In the genomic region with DNA sequence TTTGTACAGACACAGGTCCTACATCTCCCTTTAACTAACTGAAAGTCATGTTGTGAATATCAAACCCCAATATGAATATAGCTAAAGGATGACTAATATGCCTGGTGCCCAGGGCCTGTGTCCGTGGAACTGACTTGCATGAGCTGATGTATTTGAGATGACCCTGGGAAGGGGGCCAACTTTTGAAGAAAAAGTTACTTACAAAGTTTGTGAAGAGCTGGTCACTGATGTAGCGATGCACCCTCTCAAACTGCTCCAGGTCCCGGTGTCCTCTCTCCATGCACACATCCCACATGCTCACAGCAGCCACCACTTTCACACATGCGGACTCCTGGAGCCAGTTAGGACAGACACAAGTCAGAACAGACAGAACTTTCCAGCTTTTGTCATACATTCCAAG, we compare ENCODE assay signal across 25 cellular contexts.
DNase-seq lines count a peak whose midpoint lies in the region; TF ChIP-seq lines count a peak whose summit lies in the region.
"Had no signal": no experiment of that assay in that cellular context is flagged by ENCODE, and none has a peak within 500 bp of the region (broad histone marks: within the 10 kb centered on the region; RNA-seq: fewer than 3 reads in every experiment).

No MANE protein-coding gene starts in this region.

- H3K27ac ChIP-seq in ACC112 (ENCODE audit: low read depth, low read length), result peak overlapping the region; percentile 41; the same call in 1 of the 2 replicates
- H3K27ac ChIP-seq: 22Rv1, BLaER1, right atrium auricular region, upper lobe of left lung had no signal

- peak overlapping the region; percentile 12; the same call in 1 of the 2 replicates for H3K4me3 Mint-ChIP-seq in HFFc6
- no peak overlapping the region for H3K4me3 Mint-ChIP-seq in activated CD4-positive, alpha-beta T cell treated with anti-CD3 and anti-CD28 coated beads, Interleukin-2, amount 10 ng/mL, durations not matched to agents 7 days and 5 days
- H3K4me3 Mint-ChIP-seq: activated CD8-positive, alpha-beta T cell treated with anti-CD3 and anti-CD28 coated beads, Interleukin-2, amount 10 ng/mL, durations not matched to agents 7 days and 5 days; central memory CD8-positive, alpha-beta T cell; naive thymus-derived CD8-positive, alpha-beta T cell had no signal

- TF ChIP-seq CTCF in HFFc6 (IDR thresholded peaks at IDR 0.05) (no peak), astrocyte of the spinal cord (IDR thresholded peaks at IDR 0.05; ENCODE audit: low read depth, low read length) (no peak), fibroblast of the aortic adventitia (IDR thresholded peaks at IDR 0.05; ENCODE audit: insufficient read depth, low read length) (no peak)

- peaks cover 31% of the 10 kb centered on the region for H3K36me3 ChIP-seq in ACC112 (ENCODE audit: insufficient read depth, low read length)

- no peak overlapping the region for H3K4me3 ChIP-seq in ACC112 (ENCODE audit: low read depth, low read length)
- no peak overlapping the region for H3K4me3 ChIP-seq in astrocyte of the spinal cord (ENCODE audit: low read depth, low read length)
- no peak overlapping the region for H3K4me3 ChIP-seq in fibroblast of the aortic adventitia (ENCODE audit: low read depth, low read length)
- H3K4me3 ChIP-seq: BLaER1, K562, right atrium auricular region, upper lobe of left lung had no signal

- no peaks in the 10 kb centered on the region for H3K9me3 Mint-ChIP-seq in HFFc6
- H3K9me3 Mint-ChIP-seq in activated CD4-positive, alpha-beta T cell treated with anti-CD3 and anti-CD28 coated beads, Interleukin-2, amount 10 ng/mL, durations not matched to agents 7 days and 5 days, result no peaks in the 10 kb centered on the region
- H3K9me3 Mint-ChIP-seq: central memory CD8-positive, alpha-beta T cell; naive thymus-derived CD8-positive, alpha-beta T cell had no signal

- POLR2A ChIA-PET in activated CD4-positive, alpha-beta T cell treated with anti-CD3 and anti-CD28 coated beads, Interleukin-2, amount 10 ng/mL, durations not matched to agents 7 days and 5 days (lab: Charles Lee), result no interaction called here

- H3K36me3 Mint-ChIP-seq in HFFc6 (ENCODE audit: low read depth), result peaks cover 28% of the 10 kb centered on the region
- H3K36me3 Mint-ChIP-seq in activated CD4-positive, alpha-beta T cell treated with anti-CD3 and anti-CD28 coated beads, Interleukin-2, amount 10 ng/mL, durations not matched to agents 7 days and 5 days (ENCODE audit: low read depth), result no peaks in the 10 kb centered on the region

- DNase-seq in HFFc6 (peak; percentile 62), astrocyte of the spinal cord (ENCODE audit: low read depth, low spot score) (peak; percentile 55), fibroblast of the aortic adventitia (ENCODE audit: low read depth) (peak; percentile 63), midbrain (lab: John Stamatoyannopoulos, UW) (no peak), SIG-M5 treated with dmso at 0.1 percent for 504 hours (lab: John Stamatoyannopoulos, UW; ENCODE audit: unreplicated experiment) (no peak), NCI-H446 (lab: John Stamatoyannopoulos, UW) (no peak)
- DNase-seq in activated CD4-positive, alpha-beta T cell treated with anti-CD3 and anti-CD28 coated beads, Interleukin-2, amount 10 ng/mL, durations not matched to agents 7 days and 5 days, result no peak
- DNase-seq: activated CD4-positive, CD25-positive, alpha-beta regulatory T cell treated with anti-CD3 and anti-CD28 coated beads, Interleukin-2, amount 50 U/mL, for 72 hours; activated CD8-positive, alpha-beta T cell treated with anti-CD3 and anti-CD28 coated beads, Interleukin-2, amount 10 ng/mL, durations not matched to agents 7 days and 5 days; activated gamma-delta T cell treated with Interleukin-2 at 50 U/mL for 16 hours; amniotic stem cell; DND-41; effector CD4-positive, alpha-beta T cell; H7; left cardiac atrium; naive thymus-derived CD8-positive, alpha-beta T cell; NCI-H187 treated with DMSO at 0.1 percent for 48 hours; NCI-H748 treated with DMSO at 0.1 percent for 48 hours; upper lobe of left lung had no signal

- CTCF ChIA-PET in activated CD4-positive, alpha-beta T cell treated with anti-CD3 and anti-CD28 coated beads, Interleukin-2, amount 10 ng/mL, durations not matched to agents 7 days and 5 days (lab: Charles Lee), result no interaction called here

- peaks cover 6% of the 10 kb centered on the region; the same call in 1 of the 2 replicates for H3K27me3 Mint-ChIP-seq in HFFc6 (ENCODE audit: insufficient read depth)
- no peaks in the 10 kb centered on the region for H3K27me3 Mint-ChIP-seq in activated CD4-positive, alpha-beta T cell treated with anti-CD3 and anti-CD28 coated beads, Interleukin-2, amount 10 ng/mL, durations not matched to agents 7 days and 5 days
- H3K27me3 Mint-ChIP-seq: central memory CD8-positive, alpha-beta T cell; naive thymus-derived CD8-positive, alpha-beta T cell had no signal

- H3K27me3 ChIP-seq in ACC112 (ENCODE audit: insufficient read depth, low read length), result no peaks in the 10 kb centered on the region
- H3K27me3 ChIP-seq: BLaER1, right atrium auricular region, upper lobe of left lung had no signal

- in situ Hi-C loops in astrocyte of the spinal cord (cut with HindIII; ENCODE audit: low sequenced_read_pairs), result no loop called here

- H3K27ac Mint-ChIP-seq in HFFc6, result peak overlapping the region; percentile 55
- H3K27ac Mint-ChIP-seq in activated CD4-positive, alpha-beta T cell treated with anti-CD3 and anti-CD28 coated beads, Interleukin-2, amount 10 ng/mL, durations not matched to agents 7 days and 5 days, result no peak overlapping the region
- H3K27ac Mint-ChIP-seq: activated CD8-positive, alpha-beta T cell treated with anti-CD3 and anti-CD28 coated beads, Interleukin-2, amount 10 ng/mL, durations not matched to agents 7 days and 5 days had no signal

- no peaks in the 10 kb centered on the region for H3K79me2 ChIP-seq in ACC112 (ENCODE audit: control insufficient read depth, insufficient read depth, low read length, unreplicated experiment)

- peaks cover 15% of the 10 kb centered on the region for H3K4me1 Mint-ChIP-seq in HFFc6 (ENCODE audit: low read depth)
- no peaks in the 10 kb centered on the region for H3K4me1 Mint-ChIP-seq in activated CD4-positive, alpha-beta T cell treated with anti-CD3 and anti-CD28 coated beads, Interleukin-2, amount 10 ng/mL, durations not matched to agents 7 days and 5 days
- H3K4me1 Mint-ChIP-seq: central memory CD8-positive, alpha-beta T cell; naive thymus-derived CD8-positive, alpha-beta T cell had no signal

- H2AFZ ChIP-seq in ACC112 (ENCODE audit: low read length, unreplicated experiment), result no peak overlapping the region

- peaks cover 10% of the 10 kb centered on the region for H3K4me1 ChIP-seq in ACC112 (ENCODE audit: control insufficient read depth, insufficient read depth, low read length, unreplicated experiment)
- H3K4me1 ChIP-seq: BLaER1, right atrium auricular region, upper lobe of left lung had no signal

Comparison
In these comparisons a context has a peak if more than half of its experiments do, and no peak if none do; other contexts are left out.
1. DNase-seq: peak in HFFc6 (single experiment), astrocyte of the spinal cord (single experiment) and fibroblast of the aortic adventitia (single experiment); none in midbrain (single experiment), activated CD4-positive, alpha-beta T cell treated with anti-CD3 and anti-CD28 coated beads, Interleukin-2, amount 10 ng/mL, durations not matched to agents 7 days and 5 days (single experiment), SIG-M5 treated with dmso at 0.1 percent for 504 hours (single experiment) and NCI-H446 (0 of 2).